22 cellular contexts compared by ENCODE assay signal in the genomic region with DNA sequence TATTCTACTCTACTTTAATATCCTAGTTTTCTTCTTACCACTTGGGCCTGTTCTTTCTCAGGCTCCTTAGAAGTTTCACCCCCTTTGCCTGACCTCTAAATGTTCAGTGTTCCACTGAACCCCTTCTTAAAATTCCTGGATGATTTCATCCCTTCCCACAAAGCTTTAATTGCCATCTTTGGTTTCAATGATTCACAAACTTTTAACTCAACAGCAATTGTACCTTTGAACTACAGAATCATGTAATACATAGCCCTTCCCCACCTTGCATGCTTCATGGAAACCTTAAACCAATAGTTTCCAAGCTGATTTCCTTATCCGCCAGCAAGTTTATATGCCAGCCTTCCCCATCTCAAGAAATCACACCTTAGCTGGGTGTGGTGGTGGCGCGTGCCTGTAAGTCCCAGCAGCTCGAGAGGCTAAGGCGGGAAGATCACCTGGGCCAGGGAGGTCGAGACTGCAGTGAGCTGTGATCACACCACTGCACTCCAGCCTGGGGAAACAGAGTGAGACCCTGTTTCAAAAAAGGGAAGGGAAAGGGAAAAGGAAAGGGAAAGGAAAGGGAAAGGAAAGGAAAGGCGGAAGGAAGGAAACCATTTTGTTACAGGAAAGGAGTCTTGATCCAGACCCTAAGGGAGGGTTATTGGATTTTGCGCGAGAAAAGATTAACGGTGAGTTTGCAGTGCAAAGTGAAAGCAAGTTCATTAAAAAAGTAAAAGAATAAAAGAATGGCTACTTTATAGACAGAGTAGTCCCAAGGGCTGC.
A peak's percentile ranks its signal among the peaks of the same experiment; 100 is the strongest.
DNase-seq lines count a peak whose midpoint lies in the region; ATAC-seq and TF ChIP-seq lines count a peak whose summit lies in the region.
"Had no signal": no experiment of that assay in that cellular context is flagged by ENCODE, and none has a peak within 500 bp of the region (broad histone marks: within the 10 kb centered on the region; RNA-seq: fewer than 3 reads in every experiment).

No MANE protein-coding gene starts in this region.

- no peaks in the 10 kb centered on the region for H3K36me3 ChIP-seq in endodermal cell (ENCODE audit: control insufficient read depth, insufficient read depth, low read length)
- no peaks in the 10 kb centered on the region for H3K36me3 ChIP-seq in liver (ENCODE audit: control insufficient read depth in 4 of 4, insufficient read depth in 3 of 4, low read depth in 1 of 4, low read length in 3 of 4)
- no peaks in the 10 kb centered on the region for H3K36me3 ChIP-seq in smooth muscle cell (ENCODE audit: low read depth)
- H3K36me3 ChIP-seq: stomach, tibial artery had no signal

- DNase-seq in HK-2 (ENCODE audit: unreplicated experiment) (peak; percentile 11), endodermal cell (no peak), smooth muscle cell (lab: John Stamatoyannopoulos, UW; ENCODE audit: unreplicated experiment) (no peak), T-cell (no peak), CD1c-positive myeloid dendritic cell (ENCODE audit: extremely low spot score) (no peak)
- DNase-seq: activated B cell treated with CpG ODN at 0.5 μM for 24 hours; activated CD4-positive, alpha-beta T cell treated with anti-CD3 and anti-CD28 coated beads, Interleukin-2, amount 50 U/mL, for 1 hour; activated T-cell treated with anti-CD3 and anti-CD28 coated beads, Interleukin-2, amount 50 U/mL, for 4 hours; head of caudate nucleus; IMR-90; NCI-H1694 treated with DMSO at 0.1 percent for 48 hours; NCI-H2227 treated with DMSO at 0.1 percent for 48 hours; NCI-H526 treated with DMSO at 0.1 percent for 48 hours; SHP77 treated with DMSO at 0.1 percent for 48 hours; stomach; tibial artery had no signal

- H3K9ac ChIP-seq in endodermal cell (ENCODE audit: extremely low read depth, low read length, poor library complexity, severe bottlenecking), result no peak overlapping the region
- H3K9ac ChIP-seq in liver (ENCODE audit: low read depth in 1 of 2, low read length in 2 of 2), result peak overlapping the region; percentile 3 to 61
- no peak overlapping the region for H3K9ac ChIP-seq in smooth muscle cell (ENCODE audit: low read depth)

- H3K27me3 ChIP-seq in endodermal cell (ENCODE audit: control insufficient read depth, insufficient read depth, low read length, poor library complexity, severe bottlenecking) (no peaks in the 10 kb centered on the region), liver (ENCODE audit: control insufficient read depth in 4 of 4, insufficient read depth in 4 of 4, low read length in 3 of 4) (no peaks in the 10 kb centered on the region), smooth muscle cell (ENCODE audit: low read depth) (no peaks in the 10 kb centered on the region)
- H3K27me3 ChIP-seq: stomach, tibial artery had no signal

- no peak overlapping the region for H3K4me3 ChIP-seq in endodermal cell (ENCODE audit: low read length)
- H3K4me3 ChIP-seq in liver (ENCODE audit: low read depth in 1 of 3, low read length in 3 of 3), result peak overlapping the region; percentile 18 to 42 (median 35)
- H3K4me3 ChIP-seq in smooth muscle cell, result no peak overlapping the region
- H3K4me3 ChIP-seq: skin epidermis, stomach, tibial artery had no signal

- H3K4me1 Mint-ChIP-seq in endodermal cell, result peaks cover 27% of the 10 kb centered on the region
- no peaks in the 10 kb centered on the region for H3K4me1 Mint-ChIP-seq in T-cell
- H3K4me1 Mint-ChIP-seq: activated B cell treated with CpG ODN at 0.5 μM for 24 hours had no signal

- ATAC-seq in GM18873 (IDR thresholded peaks at IDR 0.05; ENCODE audit: low FRiP score, unreplicated experiment), result no peak
- ATAC-seq in T-cell (replicated peaks in 1 of 4), result no peak
- ATAC-seq: activated T-cell treated with anti-CD3 and anti-CD28 coated beads, Interleukin-2, amount 50 U/mL, for 4 hours; Panc1 had no signal

- H3K27ac Mint-ChIP-seq in endodermal cell (peak overlapping the region; percentile 66), T-cell (no peak overlapping the region)
- H3K27ac Mint-ChIP-seq: activated B cell treated with CpG ODN at 0.5 μM for 24 hours had no signal

- H3K9me3 Mint-ChIP-seq in endodermal cell, result peaks cover 4% of the 10 kb centered on the region
- H3K9me3 Mint-ChIP-seq in T-cell, result no peaks in the 10 kb centered on the region
- H3K9me3 Mint-ChIP-seq: activated B cell treated with CpG ODN at 0.5 μM for 24 hours had no signal

- H3K4me1 ChIP-seq in endodermal cell (ENCODE audit: control insufficient read depth, insufficient read depth, low read length) (no peaks in the 10 kb centered on the region), liver (ENCODE audit: control insufficient read depth in 4 of 4, insufficient read depth in 4 of 4, low read length in 3 of 4) (peaks cover 0 to 24% (median 7%) of the 10 kb centered on the region in 4 donors), smooth muscle cell (ENCODE audit: low read depth) (peaks cover 13% of the 10 kb centered on the region)
- H3K4me1 ChIP-seq: stomach had no signal

- 96 to 99% methylated on average over 9 to 10 of the region's 10 CpGs for WGBS in endodermal cell (ENCODE audit: insufficient coverage in 1 of 2, insufficient read length in 1 of 2), 2 experiments
- WGBS in liver, result 77% methylated on average over 10 of the region's 10 CpGs
- 89% methylated on average over 10 of the region's 10 CpGs for WGBS in smooth muscle cell (ENCODE audit: low lambda C conversion rate)

- no peak overlapping the region for H2AFZ ChIP-seq in smooth muscle cell (ENCODE audit: low read depth)

- peaks cover 3% of the 10 kb centered on the region for H3K36me3 Mint-ChIP-seq in endodermal cell (ENCODE audit: low read depth)
- H3K36me3 Mint-ChIP-seq in T-cell, result no peaks in the 10 kb centered on the region

- no peaks in the 10 kb centered on the region for H3F3A ChIP-seq in smooth muscle cell (ENCODE audit: low read depth)

- H3K4me2 ChIP-seq in smooth muscle cell, result peak overlapping the region; percentile 53

- TF ChIP-seq RAD21 in liver (IDR thresholded peaks at IDR 0.05), result no peak

- no peaks in the 10 kb centered on the region for H3K9me3 ChIP-seq in endodermal cell (ENCODE audit: control insufficient read depth, low read length)
- H3K9me3 ChIP-seq in liver (ENCODE audit: control insufficient read depth in 4 of 4, low read length in 3 of 4), result no peaks in the 10 kb centered on the region
- no peaks in the 10 kb centered on the region for H3K9me3 ChIP-seq in smooth muscle cell (replicated peaks; ENCODE audit: low read depth)
- H3K9me3 ChIP-seq: stomach, tibial artery had no signal

- CTCF ChIA-PET in T-cell (lab: Charles Lee), result interaction anchor here in 1 of 2 donors (0.7 kb wide), 1 partner anchor 29 kb away, joined by 4 read pairs; no protein-coding TSS in a partner anchor

- TF ChIP-seq CTCF in endodermal cell (conservative IDR thresholded peaks at IDR 0.05) (no peak), liver (IDR thresholded peaks at IDR 0.05; ENCODE audit: low read depth, low read length, missing input control) (no peak), smooth muscle cell (IDR thresholded peaks at IDR 0.05; ENCODE audit: borderline replicate concordance, insufficient read depth, poor library complexity, severe bottlenecking) (no peak)

- POLR2A ChIA-PET in T-cell (lab: Charles Lee), result no interaction called here

- H3K79me2 ChIP-seq in smooth muscle cell (ENCODE audit: low read depth), result peaks cover 22% of the 10 kb centered on the region

- H4K20me1 ChIP-seq in smooth muscle cell (ENCODE audit: low read depth), result no peaks in the 10 kb centered on the region

- no peak overlapping the region for H3K27ac ChIP-seq in endodermal cell (ENCODE audit: low read depth, low read length)
- peak overlapping the region; percentile 90 for H3K27ac ChIP-seq in liver (ENCODE audit: low read depth in 1 of 2, low read length in 2 of 2)
- peak overlapping the region; percentile 80 for H3K27ac ChIP-seq in smooth muscle cell (ENCODE audit: low read depth)
- H3K27ac ChIP-seq: C4-2B, epithelial cell of prostate, skin epidermis, stomach, tibial artery had no signal

- H3K27me3 Mint-ChIP-seq in endodermal cell (ENCODE audit: insufficient read depth), result no peaks in the 10 kb centered on the region
- H3K27me3 Mint-ChIP-seq in T-cell, result no peaks in the 10 kb centered on the region
- H3K27me3 Mint-ChIP-seq: activated B cell treated with CpG ODN at 0.5 μM for 24 hours had no signal

- H3K4me3 Mint-ChIP-seq in endodermal cell (no peak overlapping the region), T-cell (no peak overlapping the region)
- H3K4me3 Mint-ChIP-seq: activated B cell treated with CpG ODN at 0.5 μM for 24 hours; activated T-cell treated with anti-CD3 and anti-CD28 coated beads, Interleukin-2, amount 50 U/mL, for 4 hours had no signal

TF ChIP-seq in liver, 16 proteins besides CTCF, POLR2A, EP300 and RAD21:
- TF ChIP-seq EGR1 (IDR thresholded peaks at IDR 0.05; ENCODE audit: low read depth in 2 of 2) (no peak), JUND (IDR thresholded peaks at IDR 0.05) (no peak), GABPA (IDR thresholded peaks at IDR 0.05 in 1 of 2, conservative IDR thresholded peaks at IDR 0.05 in 1 of 2) (no peak), NR2F2 (IDR thresholded peaks at IDR 0.05) (no peak)
- TF ChIP-seq, protein P1, sequence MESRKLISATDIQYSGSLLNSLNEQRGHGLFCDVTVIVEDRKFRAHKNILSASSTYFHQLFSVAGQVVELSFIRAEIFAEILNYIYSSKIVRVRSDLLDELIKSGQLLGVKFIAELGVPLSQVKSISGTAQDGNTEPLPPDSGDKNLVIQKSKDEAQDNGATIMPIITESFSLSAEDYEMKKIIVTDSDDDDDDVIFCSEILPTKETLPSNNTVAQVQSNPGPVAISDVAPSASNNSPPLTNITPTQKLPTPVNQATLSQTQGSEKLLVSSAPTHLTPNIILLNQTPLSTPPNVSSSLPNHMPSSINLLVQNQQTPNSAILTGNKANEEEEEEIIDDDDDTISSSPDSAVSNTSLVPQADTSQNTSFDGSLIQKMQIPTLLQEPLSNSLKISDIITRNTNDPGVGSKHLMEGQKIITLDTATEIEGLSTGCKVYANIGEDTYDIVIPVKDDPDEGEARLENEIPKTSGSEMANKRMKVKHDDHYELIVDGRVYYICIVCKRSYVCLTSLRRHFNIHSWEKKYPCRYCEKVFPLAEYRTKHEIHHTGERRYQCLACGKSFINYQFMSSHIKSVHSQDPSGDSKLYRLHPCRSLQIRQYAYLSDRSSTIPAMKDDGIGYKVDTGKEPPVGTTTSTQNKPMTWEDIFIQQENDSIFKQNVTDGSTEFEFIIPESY (IDR thresholded peaks at IDR 0.05), result no peak
- TF ChIP-seq, protein P2, sequence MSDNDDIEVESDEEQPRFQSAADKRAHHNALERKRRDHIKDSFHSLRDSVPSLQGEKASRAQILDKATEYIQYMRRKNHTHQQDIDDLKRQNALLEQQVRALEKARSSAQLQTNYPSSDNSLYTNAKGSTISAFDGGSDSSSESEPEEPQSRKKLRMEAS (IDR thresholded peaks at IDR 0.05), result no peak
TF ChIP-seq in liver: peak in this region for 0.

Comparison
In these comparisons a context has a peak if more than half of its experiments do, and no peak if none do; other contexts are left out.
1. H3K4me3 ChIP-seq: peak in liver (3 of 3); none in endodermal cell (single experiment) and smooth muscle cell (single experiment).
2. H3K9ac ChIP-seq: peak in liver (2 of 2); none in endodermal cell (single experiment) and smooth muscle cell (single experiment).